Comparison of ENCODE assay signal across 9 cellular contexts in the genomic region with DNA sequence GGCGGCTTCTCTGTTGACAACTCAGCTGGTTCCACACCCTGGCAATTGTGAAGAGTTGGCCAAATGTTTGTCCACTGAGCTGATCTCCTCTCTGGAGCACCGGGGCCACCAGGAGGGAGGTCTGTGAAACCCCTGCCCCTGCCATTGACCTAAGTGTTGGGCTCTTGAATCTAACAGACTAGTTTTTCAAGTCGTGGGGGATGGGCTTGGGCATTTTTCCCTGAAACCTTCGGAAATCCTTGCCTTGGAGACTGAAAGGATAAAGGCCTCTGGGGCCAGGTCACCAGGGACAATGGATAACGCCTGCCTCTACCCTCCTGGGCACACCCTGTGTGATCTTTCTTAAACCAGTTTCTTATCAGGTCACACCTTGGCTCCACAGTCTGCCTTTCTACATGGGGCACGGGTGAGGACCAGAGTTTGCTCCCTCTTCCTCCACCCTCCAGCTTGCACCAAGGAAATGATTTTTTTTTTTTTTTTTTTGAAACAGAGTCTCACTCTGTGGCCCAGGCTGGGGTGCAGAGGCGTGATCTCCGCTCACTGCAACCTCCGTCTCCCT.
A peak's percentile ranks its signal among the peaks of the same experiment; 100 is the strongest.
DNase-seq lines count a peak whose midpoint lies in the region; ATAC-seq lines count a peak whose summit lies in the region.
"Had no signal": no experiment of that assay in that cellular context is flagged by ENCODE, and none has a peak within 500 bp of the region (broad histone marks: within the 10 kb centered on the region; RNA-seq: fewer than 3 reads in every experiment).

No MANE protein-coding gene starts in this region.

- peaks cover 50% of the 10 kb centered on the region for H3K4me1 Mint-ChIP-seq in central memory CD8-positive, alpha-beta T cell

- H2AFZ ChIP-seq in ACC112 (ENCODE audit: low read length, unreplicated experiment) = no peak overlapping the region

- ATAC-seq in central memory CD8-positive, alpha-beta T cell (replicated peaks; ENCODE audit: extremely low read depth, poor library complexity, severe bottlenecking) = no peak
- ATAC-seq in HG03196 (IDR thresholded peaks at IDR 0.05; ENCODE audit: unreplicated experiment) = no peak
- no peak for ATAC-seq in GM21526 (IDR thresholded peaks at IDR 0.05; ENCODE audit: low FRiP score, unreplicated experiment)
- no peak for ATAC-seq in activated CD4-positive, CD25-positive, alpha-beta regulatory T cell treated with anti-CD3 and anti-CD28 coated beads, Interleukin-2, amount 50 U/mL, for 24 hours
- ATAC-seq in HG02588 (IDR thresholded peaks at IDR 0.05; ENCODE audit: unreplicated experiment) = no peak

- no peaks in the 10 kb centered on the region for H3K9me3 Mint-ChIP-seq in central memory CD8-positive, alpha-beta T cell

- peaks cover 35% of the 10 kb centered on the region for H3K79me2 ChIP-seq in ACC112 (ENCODE audit: control insufficient read depth, insufficient read depth, low read length, unreplicated experiment)

- H3K4me1 ChIP-seq in ACC112 (ENCODE audit: control insufficient read depth, insufficient read depth, low read length, unreplicated experiment) (peaks cover 5% of the 10 kb centered on the region), HUES6 (ENCODE audit: control insufficient read depth, insufficient read depth, low read length) (peaks cover 41% of the 10 kb centered on the region), muscle layer of colon (ENCODE audit: insufficient read depth, low read length) (peaks cover 20% of the 10 kb centered on the region)

- H3K36me3 Mint-ChIP-seq in central memory CD8-positive, alpha-beta T cell (ENCODE audit: insufficient read depth) = peaks cover 29% of the 10 kb centered on the region

- peak overlapping the region; percentile 97 for H3K4me3 Mint-ChIP-seq in central memory CD8-positive, alpha-beta T cell

- H3K36me3 ChIP-seq in ACC112 (ENCODE audit: insufficient read depth, low read length) (no peaks in the 10 kb centered on the region), HUES6 (ENCODE audit: control insufficient read depth, insufficient read depth, low read length) (peaks cover 15% of the 10 kb centered on the region), muscle layer of colon (ENCODE audit: insufficient read depth, low read length) (peaks cover 8% of the 10 kb centered on the region)

- no peaks in the 10 kb centered on the region for H3K27me3 ChIP-seq in ACC112 (ENCODE audit: insufficient read depth, low read length)
- no peaks in the 10 kb centered on the region for H3K27me3 ChIP-seq in HUES6 (ENCODE audit: control insufficient read depth, insufficient read depth, low read length)
- peaks cover 0 to 4% of the 10 kb centered on the region in 2 donors for H3K27me3 ChIP-seq in muscle layer of colon (ENCODE audit: control insufficient read depth in 1 of 2, insufficient read depth in 2 of 2, low read length in 2 of 2)

- DNase-seq in central memory CD8-positive, alpha-beta T cell (ENCODE audit: low spot score in 2 of 2) = no peak
- DNase-seq: NCI-H524 treated with DMSO at 0.1 percent for 48 hours had no signal

- H3K27ac Mint-ChIP-seq in central memory CD8-positive, alpha-beta T cell (ENCODE audit: low read depth) = peak overlapping the region; percentile 94

- H3K9me3 ChIP-seq in HUES6 (ENCODE audit: control insufficient read depth, insufficient read depth, low read depth, low read length) = no peaks in the 10 kb centered on the region
- H3K9me3 ChIP-seq in muscle layer of colon (ENCODE audit: low read length) = no peaks in the 10 kb centered on the region

- H3K4me3 ChIP-seq in ACC112 (ENCODE audit: low read depth, low read length) (peak overlapping the region; percentile 98), HUES6 (ENCODE audit: low read depth, low read length) (peak overlapping the region; percentile 92), muscle layer of colon (ENCODE audit: low read depth in 1 of 2, low read length in 2 of 2) (peak overlapping the region; percentile 73 to 97)

- H3K27ac ChIP-seq in ACC112 (ENCODE audit: low read depth, low read length) (peak overlapping the region; percentile 53), HUES6 (ENCODE audit: low read depth, low read length) (peak overlapping the region; percentile 93), muscle layer of colon (ENCODE audit: low read depth, low read length) (peak overlapping the region; percentile 40)

- peak overlapping the region; percentile 98 for H3K9ac ChIP-seq in HUES6 (ENCODE audit: low read length)
- H3K9ac ChIP-seq in muscle layer of colon (ENCODE audit: low read length) = peak overlapping the region; percentile 85

- no peaks in the 10 kb centered on the region for H3K27me3 Mint-ChIP-seq in central memory CD8-positive, alpha-beta T cell

Comparison
In these comparisons a context has a peak if more than half of its experiments do, and no peak if none do; other contexts are left out.
1. H3K27ac ChIP-seq: peak in every context shown above with its lines; median percentile 93 in HUES6; 53 in ACC112; 40 in muscle layer of colon.